1 cellular context compared by ENCODE assay signal in genomic region chr1:27862671-27863551, GRCh38.
TF ChIP-seq lines count a peak whose summit lies in the region.

No MANE protein-coding gene starts in this region.

TF ChIP-seq in endothelial cell of umbilical vein, 7 proteins besides CTCF, POLR2A, EP300 and RAD21:
- TF ChIP-seq EZH2 (IDR thresholded peaks at IDR 0.05; ENCODE audit: borderline replicate concordance, low read depth, low read length, severe bottlenecking): no peak
- TF ChIP-seq MAX (IDR thresholded peaks at IDR 0.05; ENCODE audit: insufficient read depth, insufficient read length): no peak
- no peak for TF ChIP-seq JUN (IDR thresholded peaks at IDR 0.05; ENCODE audit: borderline replicate concordance, insufficient read depth, insufficient read length, low read depth)
- TF ChIP-seq FOS (IDR thresholded peaks at IDR 0.05; ENCODE audit: borderline replicate concordance, insufficient read depth, low read length): no peak
- TF ChIP-seq POLR2AphosphoS5 (IDR thresholded peaks at IDR 0.05; ENCODE audit: insufficient read depth, low read depth, low read length): no peak
- TF ChIP-seq MYC (IDR thresholded peaks at IDR 0.05; ENCODE audit: low read depth, low read length): no peak
- no peak for TF ChIP-seq GATA2 (IDR thresholded peaks at IDR 0.05; ENCODE audit: insufficient read depth, insufficient read length, low read depth, low read length)
